27 cellular contexts compared by ENCODE assay signal in the genomic region with DNA sequence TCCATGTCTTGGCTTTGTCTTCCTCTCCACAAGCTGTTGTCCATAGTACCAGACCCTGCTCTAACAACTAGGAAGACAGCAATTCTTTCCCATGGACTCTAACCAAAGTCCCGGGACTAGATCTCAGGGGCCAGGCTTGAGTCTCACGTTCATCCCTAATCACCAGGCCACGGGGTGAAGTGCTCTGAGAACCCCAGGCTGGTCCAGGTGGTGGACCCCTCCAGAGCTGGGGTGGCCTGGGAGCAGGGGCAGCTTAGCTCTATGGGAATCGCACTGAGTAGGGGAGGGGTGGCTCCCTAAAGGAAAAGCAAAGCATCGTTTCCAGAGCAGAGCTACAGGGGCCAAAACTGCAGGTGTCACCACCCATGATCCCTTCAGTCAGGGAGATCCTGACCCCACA.
A peak's percentile ranks its signal among the peaks of the same experiment; 100 is the strongest.
DNase-seq lines count a peak whose midpoint lies in the region; ATAC-seq, FAIRE-seq and TF ChIP-seq lines count a peak whose summit lies in the region.
"Had no signal": no experiment of that assay in that cellular context is flagged by ENCODE, and none has a peak within 500 bp of the region (broad histone marks: within the 10 kb centered on the region; RNA-seq: fewer than 3 reads in every experiment).

No MANE protein-coding gene starts in this region.

- TF ChIP-seq RAD21 in HepG2 (CRISPR knock-in tag; IDR thresholded peaks at IDR 0.05): no peak

- H3K36me3 ChIP-seq in right lobe of liver: no peaks in the 10 kb centered on the region
- H3K36me3 ChIP-seq in HepG2 (replicated peaks in 1 of 2; ENCODE audit: control insufficient read depth in 1 of 2, insufficient read depth in 2 of 2, low read length in 2 of 2): no peaks in the 10 kb centered on the region
- no peaks in the 10 kb centered on the region for H3K36me3 ChIP-seq in osteoblast (ENCODE audit: insufficient read depth, low read length)
- H3K36me3 ChIP-seq in MM.1S (replicated peaks; ENCODE audit: insufficient read depth, low read length): no peaks in the 10 kb centered on the region
- H3K36me3 ChIP-seq: SJCRH30 had no signal

- 83% methylated on average over 3 of the region's 5 CpGs for WGBS in right lobe of liver (ENCODE audit: insufficient coverage, low coverage, low lambda C conversion rate, missing lambda C conversion rate)
- WGBS in HepG2 (ENCODE audit: low lambda C conversion rate): 11% methylated on average over 5 of the region's 5 CpGs

- H3K27ac ChIP-seq in right lobe of liver (no peak overlapping the region), HepG2 (ENCODE audit: extremely low read length, insufficient read depth, low read length) (no peak overlapping the region), coronary artery (no peak overlapping the region), osteoblast (ENCODE audit: low read depth, low read length) (no peak overlapping the region), MM.1S (ENCODE audit: low read length) (no peak overlapping the region)
- H3K27ac ChIP-seq: HL-60, PC-9, SJCRH30 had no signal

- no peak overlapping the region for H3K4me3 ChIP-seq in right lobe of liver
- no peak overlapping the region for H3K4me3 ChIP-seq in HepG2 (replicated peaks in 1 of 3; ENCODE audit: insufficient read depth in 1 of 3, low read depth in 2 of 3, low read length in 3 of 3)
- no peak overlapping the region for H3K4me3 ChIP-seq in coronary artery
- no peak overlapping the region for H3K4me3 ChIP-seq in osteoblast (ENCODE audit: insufficient read depth, low read length)
- no peak overlapping the region for H3K4me3 ChIP-seq in MM.1S (ENCODE audit: low read length)
- H3K4me3 ChIP-seq: PC-9, SJCRH30 had no signal

- H3K4me1 ChIP-seq in right lobe of liver (no peaks in the 10 kb centered on the region), HepG2 (ENCODE audit: insufficient read depth, low read length) (no peaks in the 10 kb centered on the region), osteoblast (ENCODE audit: insufficient read depth, low read length) (no peaks in the 10 kb centered on the region), MM.1S (ENCODE audit: low read length) (no peaks in the 10 kb centered on the region)
- H3K4me1 ChIP-seq: Caco-2, SJCRH30 had no signal

- H4K20me1 ChIP-seq in HepG2 (ENCODE audit: insufficient read depth, low read length) (no peaks in the 10 kb centered on the region), osteoblast (ENCODE audit: insufficient read depth, low read length) (no peaks in the 10 kb centered on the region), MM.1S (ENCODE audit: insufficient read depth, low read length) (no peaks in the 10 kb centered on the region)

- no peak for FAIRE-seq in HepG2 (lab: Jason Lieb, UNC)
- FAIRE-seq: G401.6, GM12891, H1 had no signal

- TF ChIP-seq CTCF in right lobe of liver (IDR thresholded peaks at IDR 0.05) (no peak), HepG2 (CRISPR knock-in tag; IDR thresholded peaks at IDR 0.05) (no peak), coronary artery (IDR thresholded peaks at IDR 0.05) (no peak), osteoblast (IDR thresholded peaks at IDR 0.05; ENCODE audit: extremely low read depth, low read depth, low read length) (no peak), MM.1S (IDR thresholded peaks at IDR 0.05; ENCODE audit: low read length) (no peak)

- TF ChIP-seq EP300 in HepG2 (IDR thresholded peaks at IDR 0.05; ENCODE audit: low read depth in 2 of 2, low read length in 2 of 2): no peak
- no peak for TF ChIP-seq EP300 in HepG2 (CRISPR knock-in tag; IDR thresholded peaks at IDR 0.05; ENCODE audit: borderline replicate concordance)

- no peak for TF ChIP-seq POLR2A in right lobe of liver (IDR thresholded peaks at IDR 0.05)
- no peak for TF ChIP-seq POLR2A in HepG2 (IDR thresholded peaks at IDR 0.05; ENCODE audit: insufficient read depth in 1 of 2, low read depth in 2 of 2, low read length in 2 of 2)

- CTCF ChIA-PET in HepG2 (lab: Yijun Ruan, JAX; ENCODE audit: low intra/inter-chr PET ratio, low total read pairs): no interaction called here

- no peaks in the 10 kb centered on the region for H3K9me2 ChIP-seq in MM.1S (replicated peaks; ENCODE audit: insufficient read depth, low read length)

- H3F3A ChIP-seq in MM.1S (ENCODE audit: insufficient read depth, low read length): no peaks in the 10 kb centered on the region

- no peak for ATAC-seq in right lobe of liver
- no peak for ATAC-seq in HepG2
- ATAC-seq: CD8-positive, alpha-beta T cell; HCT116; Right ventricle myocardium inferior; SK-N-SH treated with all-trans-retinoic acid at 6 μM for 48 hours had no signal

- H3K9ac ChIP-seq in HepG2 (ENCODE audit: insufficient read depth, low read depth, low read length): no peak overlapping the region
- no peak overlapping the region for H3K9ac ChIP-seq in MM.1S (ENCODE audit: low read length)

- H3K4me2 ChIP-seq in HepG2 (ENCODE audit: low read depth, low read length): no peak overlapping the region
- H3K4me2 ChIP-seq in osteoblast (ENCODE audit: insufficient read depth, low read length): no peak overlapping the region
- no peak overlapping the region for H3K4me2 ChIP-seq in MM.1S (ENCODE audit: low read depth, low read length)
- H3K4me2 ChIP-seq: PC-9 had no signal

- H3K9me3 ChIP-seq in right lobe of liver (no peaks in the 10 kb centered on the region), HepG2 (ENCODE audit: low read length) (no peaks in the 10 kb centered on the region), osteoblast (ENCODE audit: low read depth, low read length) (no peaks in the 10 kb centered on the region), MM.1S (replicated peaks; ENCODE audit: insufficient read depth, low read length) (no peaks in the 10 kb centered on the region)
- H3K9me3 ChIP-seq: Caco-2 had no signal

- H3K79me2 ChIP-seq in HepG2 (ENCODE audit: insufficient read depth, low read length) (no peaks in the 10 kb centered on the region), osteoblast (ENCODE audit: insufficient read depth, low read length) (no peaks in the 10 kb centered on the region), MM.1S (ENCODE audit: low read length) (no peaks in the 10 kb centered on the region)

- DNase-seq in right lobe of liver (peak in 2 of 3 donors; percentile 18 to 28), HepG2 (ENCODE audit: low spot score) (no peak), coronary artery (ENCODE audit: low spot score) (peak; percentile 35), osteoblast (ENCODE audit: insufficient read length, low spot score, missing footprints) (peak; percentile 15), NCI-H748 treated with DMSO at 0.1 percent for 48 hours (lab: John Stamatoyannopoulos, UW) (no peak), OCI-M1 (lab: John Stamatoyannopoulos, UW) (no peak), MM.1S (no peak)
- DNase-seq: C1 segment of cervical spinal cord; Caco-2; Karpas-422; NCI-H1092 treated with DMSO at 0.1 percent for 48 hours; NCI-H1436 treated with DMSO at 0.1 percent for 48 hours; NCI-H187 treated with DMSO at 0.1 percent for 48 hours; NCI-H2171 treated with DMSO at 0.1 percent for 48 hours; NCI-H524; NCI-H774; NK-92 treated with Interleukin-12 subunit alpha and Interleukin-12 subunit beta, amount 100 ng/mL, for 24 hours; PC-9; SJCRH30 had no signal

- POLR2A ChIA-PET in HepG2 (lab: Yijun Ruan, JAX): no interaction called here

- BruUV-seq in HepG2 (replicated peaks; lab: Mats Ljungman, UMichigan): no TSS peak

- in situ Hi-C loops in HepG2 (cut with HindIII; ENCODE audit: extremely low pct_ligation_motif_present, low pct_unique_long_range_greater_than_20kb): no loop called here

- intact Hi-C loops in right lobe of liver (cut with DNase I) (no loop called here), HepG2 (cut with micrococcal nuclease; ENCODE audit: unreplicated experiment) (no loop called here)

- H3K27me3 ChIP-seq in right lobe of liver (no peaks in the 10 kb centered on the region), HepG2 (ENCODE audit: control insufficient read depth in 1 of 2, insufficient read depth in 2 of 2, low read length in 2 of 2) (peaks cover 0 to 4% of the 10 kb centered on the region in 2 experiments; a peak in 3 of 5 replicates), osteoblast (ENCODE audit: insufficient read depth, low read length) (peaks cover 5% of the 10 kb centered on the region), MM.1S (replicated peaks; ENCODE audit: insufficient read depth, low read length) (no peaks in the 10 kb centered on the region; the same call in 1 of the 2 replicates)
- H3K27me3 ChIP-seq: SJCRH30 had no signal

- no peak overlapping the region for H2AFZ ChIP-seq in HepG2 (ENCODE audit: low read length)
- H2AFZ ChIP-seq in osteoblast (ENCODE audit: low read length): no peak overlapping the region
- H2AFZ ChIP-seq in MM.1S (ENCODE audit: low read length): no peak overlapping the region
- H2AFZ ChIP-seq: PC-9 had no signal

TF ChIP-seq in HepG2, 621 proteins besides CTCF, POLR2A, EP300 and RAD21:
- TF ChIP-seq THYN1 (CRISPR knock-in tag; IDR thresholded peaks at IDR 0.05; ENCODE audit: borderline replicate concordance, low read depth): no peak
- no peak for TF ChIP-seq RFXAP (CRISPR knock-in tag; IDR thresholded peaks at IDR 0.05; ENCODE audit: borderline replicate concordance)
- TF ChIP-seq FOXA1 (IDR thresholded peaks at IDR 0.05): no peak
- TF ChIP-seq FOXA1 (CRISPR knock-in tag; IDR thresholded peaks at IDR 0.05): no peak
- no peak for TF ChIP-seq ETV5 (CRISPR knock-in tag; IDR thresholded peaks at IDR 0.05; ENCODE audit: borderline replicate concordance)
- no peak for TF ChIP-seq ATAD3A (CRISPR knock-in tag; IDR thresholded peaks at IDR 0.05)
- TF ChIP-seq JUNB (CRISPR knock-in tag; IDR thresholded peaks at IDR 0.05; ENCODE audit: borderline replicate concordance): no peak
- TF ChIP-seq ZBTB42 (CRISPR knock-in tag; IDR thresholded peaks at IDR 0.05): no peak
- TF ChIP-seq SCMH1 (CRISPR knock-in tag; IDR thresholded peaks at IDR 0.05; ENCODE audit: borderline replicate concordance): no peak
- TF ChIP-seq MED1 (CRISPR knock-in tag; IDR thresholded peaks at IDR 0.05): no peak
TF ChIP-seq in HepG2: peak in this region for 0.

Comparison
In these comparisons a context has a peak if more than half of its experiments do, and no peak if none do; other contexts are left out.
1. DNase-seq: peak in right lobe of liver (2 of 3), coronary artery (single experiment) and osteoblast (single experiment); none in HepG2 (single experiment), NCI-H748 treated with DMSO at 0.1 percent for 48 hours (single experiment), OCI-M1 (single experiment) and MM.1S (single experiment).